1 cellular context compared by ENCODE assay signal in the genomic region with DNA sequence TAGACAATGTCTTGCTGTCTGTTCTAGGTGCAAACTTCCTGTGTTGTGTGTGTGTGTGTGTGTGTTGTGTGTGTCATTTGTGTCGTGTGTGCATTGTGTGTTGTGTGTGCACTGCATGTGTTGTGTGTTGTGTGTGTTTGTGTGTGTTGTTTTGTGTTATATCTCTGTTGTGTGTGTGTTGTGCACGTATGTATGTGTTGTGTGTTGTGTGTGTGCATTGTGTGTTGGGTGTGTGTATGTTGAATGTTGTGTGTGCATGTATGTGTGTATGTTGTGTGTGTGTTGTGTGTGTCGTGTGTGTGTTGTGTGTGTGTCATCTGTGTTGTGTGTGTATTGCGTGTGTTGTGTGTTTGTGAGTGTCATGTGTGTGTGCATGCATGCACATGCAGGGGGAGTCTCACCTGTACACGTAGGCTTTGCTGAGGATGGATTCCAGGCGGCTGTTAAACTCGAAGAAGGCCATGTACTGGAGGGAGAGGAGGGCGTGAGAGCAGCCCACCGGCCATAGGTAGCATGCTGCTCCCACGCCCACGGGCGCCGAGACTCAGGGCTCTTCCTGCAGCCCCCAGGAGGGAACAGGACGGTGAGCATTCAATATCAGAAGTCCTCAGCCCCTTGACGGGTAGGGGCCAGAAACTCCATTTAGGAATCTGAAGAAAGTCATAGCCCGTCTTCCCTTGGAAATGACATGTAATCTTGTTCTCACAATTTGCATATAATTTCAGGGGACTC.
TF ChIP-seq lines count a peak whose summit lies in the region.

No MANE protein-coding gene starts in this region.

TF ChIP-seq in WTC11, 78 proteins besides CTCF, POLR2A, EP300 and RAD21 (continued from another document):
- TF ChIP-seq, protein P1, sequence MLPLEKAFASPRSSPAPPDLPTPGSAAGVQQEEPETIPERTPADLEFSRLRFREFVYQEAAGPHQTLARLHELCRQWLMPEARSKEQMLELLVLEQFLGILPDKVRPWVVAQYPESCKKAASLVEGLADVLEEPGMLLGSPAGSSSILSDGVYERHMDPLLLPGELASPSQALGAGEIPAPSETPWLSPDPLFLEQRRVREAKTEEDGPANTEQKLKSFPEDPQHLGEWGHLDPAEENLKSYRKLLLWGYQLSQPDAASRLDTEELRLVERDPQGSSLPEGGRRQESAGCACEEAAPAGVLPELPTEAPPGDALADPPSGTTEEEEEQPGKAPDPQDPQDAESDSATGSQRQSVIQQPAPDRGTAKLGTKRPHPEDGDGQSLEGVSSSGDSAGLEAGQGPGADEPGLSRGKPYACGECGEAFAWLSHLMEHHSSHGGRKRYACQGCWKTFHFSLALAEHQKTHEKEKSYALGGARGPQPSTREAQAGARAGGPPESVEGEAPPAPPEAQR (CRISPR knock-in tag; IDR thresholded peaks at IDR 0.05), result no peak
- TF ChIP-seq CREM (CRISPR knock-in tag; IDR thresholded peaks at IDR 0.05), result no peak
- TF ChIP-seq ZNF317 (CRISPR knock-in tag; IDR thresholded peaks at IDR 0.05; ENCODE audit: borderline replicate concordance, low read depth), result no peak
- TF ChIP-seq, protein P2, sequence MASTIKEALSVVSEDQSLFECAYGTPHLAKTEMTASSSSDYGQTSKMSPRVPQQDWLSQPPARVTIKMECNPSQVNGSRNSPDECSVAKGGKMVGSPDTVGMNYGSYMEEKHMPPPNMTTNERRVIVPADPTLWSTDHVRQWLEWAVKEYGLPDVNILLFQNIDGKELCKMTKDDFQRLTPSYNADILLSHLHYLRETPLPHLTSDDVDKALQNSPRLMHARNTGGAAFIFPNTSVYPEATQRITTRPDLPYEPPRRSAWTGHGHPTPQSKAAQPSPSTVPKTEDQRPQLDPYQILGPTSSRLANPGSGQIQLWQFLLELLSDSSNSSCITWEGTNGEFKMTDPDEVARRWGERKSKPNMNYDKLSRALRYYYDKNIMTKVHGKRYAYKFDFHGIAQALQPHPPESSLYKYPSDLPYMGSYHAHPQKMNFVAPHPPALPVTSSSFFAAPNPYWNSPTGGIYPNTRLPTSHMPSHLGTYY (CRISPR knock-in tag; IDR thresholded peaks at IDR 0.05), result no peak
- TF ChIP-seq, protein P3, sequence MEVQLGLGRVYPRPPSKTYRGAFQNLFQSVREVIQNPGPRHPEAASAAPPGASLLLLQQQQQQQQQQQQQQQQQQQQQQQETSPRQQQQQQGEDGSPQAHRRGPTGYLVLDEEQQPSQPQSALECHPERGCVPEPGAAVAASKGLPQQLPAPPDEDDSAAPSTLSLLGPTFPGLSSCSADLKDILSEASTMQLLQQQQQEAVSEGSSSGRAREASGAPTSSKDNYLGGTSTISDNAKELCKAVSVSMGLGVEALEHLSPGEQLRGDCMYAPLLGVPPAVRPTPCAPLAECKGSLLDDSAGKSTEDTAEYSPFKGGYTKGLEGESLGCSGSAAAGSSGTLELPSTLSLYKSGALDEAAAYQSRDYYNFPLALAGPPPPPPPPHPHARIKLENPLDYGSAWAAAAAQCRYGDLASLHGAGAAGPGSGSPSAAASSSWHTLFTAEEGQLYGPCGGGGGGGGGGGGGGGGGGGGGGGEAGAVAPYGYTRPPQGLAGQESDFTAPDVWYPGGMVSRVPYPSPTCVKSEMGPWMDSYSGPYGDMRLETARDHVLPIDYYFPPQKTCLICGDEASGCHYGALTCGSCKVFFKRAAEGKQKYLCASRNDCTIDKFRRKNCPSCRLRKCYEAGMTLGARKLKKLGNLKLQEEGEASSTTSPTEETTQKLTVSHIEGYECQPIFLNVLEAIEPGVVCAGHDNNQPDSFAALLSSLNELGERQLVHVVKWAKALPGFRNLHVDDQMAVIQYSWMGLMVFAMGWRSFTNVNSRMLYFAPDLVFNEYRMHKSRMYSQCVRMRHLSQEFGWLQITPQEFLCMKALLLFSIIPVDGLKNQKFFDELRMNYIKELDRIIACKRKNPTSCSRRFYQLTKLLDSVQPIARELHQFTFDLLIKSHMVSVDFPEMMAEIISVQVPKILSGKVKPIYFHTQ (CRISPR knock-in tag; IDR thresholded peaks at IDR 0.05), result no peak
